Comparison of ENCODE assay signal across 8 cellular contexts in the genomic region with DNA sequence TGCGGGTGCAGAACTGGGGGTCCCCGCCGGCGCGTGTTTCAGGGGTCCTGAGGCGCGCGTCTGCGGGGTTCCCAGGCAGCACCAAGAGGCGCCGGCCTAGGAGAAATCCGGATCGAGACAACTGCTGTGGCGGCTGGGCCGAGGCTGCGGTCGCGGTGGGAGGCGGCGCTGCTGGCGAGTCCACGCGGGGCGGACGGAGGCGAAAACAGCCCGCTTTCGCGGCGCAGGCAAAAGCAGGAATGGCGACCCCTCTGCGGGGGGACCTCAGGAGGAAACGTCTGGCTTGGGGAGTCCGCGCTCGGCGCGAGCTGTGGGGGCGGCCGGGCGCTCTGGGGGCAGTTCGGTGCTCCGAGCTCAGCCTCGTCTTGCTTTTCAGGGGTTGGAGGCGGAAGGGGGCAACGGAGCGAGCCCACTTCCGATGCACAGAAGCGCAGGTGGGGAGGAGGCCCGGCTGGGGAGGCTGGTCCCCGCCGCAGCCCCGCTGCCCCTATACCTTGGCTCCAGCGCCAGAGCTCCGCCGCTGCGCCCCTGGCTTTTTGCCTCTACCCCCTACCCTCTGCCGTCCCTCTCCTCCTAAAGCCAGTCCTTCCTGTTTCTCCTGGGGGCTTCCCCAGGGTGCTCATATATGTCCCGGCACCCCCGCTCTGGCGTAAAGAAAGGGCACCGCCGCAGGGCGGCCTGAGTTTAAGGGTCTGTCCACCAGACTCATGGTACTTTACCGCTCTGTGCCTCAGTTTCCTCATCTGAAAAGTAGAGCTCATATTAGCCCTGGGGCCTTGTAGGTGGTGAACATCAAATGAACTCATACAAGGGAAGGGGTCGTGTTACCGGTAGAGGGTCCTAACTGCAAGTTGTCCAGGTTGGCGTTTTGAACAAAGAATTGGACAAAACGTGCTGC.
DNase-seq lines count a peak whose midpoint lies in the region; ATAC-seq, FAIRE-seq and TF ChIP-seq lines count a peak whose summit lies in the region.

No MANE protein-coding gene starts in this region.

- no peaks in the 10 kb centered on the region for H3K9me2 ChIP-seq in SU-DHL-6 (replicated peaks; ENCODE audit: insufficient read depth, low read length)

- H3K79me2 ChIP-seq in SU-DHL-6 (ENCODE audit: insufficient read depth, low read length) (no peaks in the 10 kb centered on the region), mammary epithelial cell (ENCODE audit: insufficient read depth, low read length) (no peaks in the 10 kb centered on the region)

- peaks cover 15% of the 10 kb centered on the region for H3K4me1 ChIP-seq in mammary epithelial cell (ENCODE audit: insufficient read depth, low read length)

- BruUV-seq in mammary epithelial cell (replicated peaks; lab: Mats Ljungman, UMichigan): no TSS peak

- DNase-seq in GM12865 (ENCODE audit: low read depth) (peak; percentile 50), mammary epithelial cell (no peak), iris pigment epithelial cell (ENCODE audit: low read depth) (peak; percentile 29), urothelium cell line (ENCODE audit: low spot score) (no peak)
- DNase-seq in stimulated activated CD4-positive, alpha-beta T cell treated with anti-CD3 and anti-CD28 coated beads, Interleukin-2, amount 100 ng/mL, for 24 hours: peak; percentile 31 to 47

- in situ Hi-C loops in mammary epithelial cell (cut with MboI; ENCODE audit: low sequenced_read_pairs in 2 of 2): no loop called here

- dilution Hi-C loops in mammary epithelial cell (cut with HindIII; ENCODE audit: low sequenced_read_pairs): no loop called here

- WGBS in mammary epithelial cell (ENCODE audit: low coverage, missing lambda C conversion rate): 34% methylated on average over 15 of the region's 69 CpGs

- H2AFZ ChIP-seq in SU-DHL-6 (ENCODE audit: low read depth, low read length, severe bottlenecking) (peak overlapping the region; percentile 29), mammary epithelial cell (ENCODE audit: low read depth, low read length) (peak overlapping the region; percentile 69)

- no peak for FAIRE-seq in urothelium cell line (lab: Jason Lieb, UNC)

- H3K9ac ChIP-seq in SU-DHL-6 (ENCODE audit: low read length) (peak overlapping the region; percentile 40), mammary epithelial cell (ENCODE audit: insufficient read depth, low read length) (no peak overlapping the region)

- H3K27ac ChIP-seq in SU-DHL-6 (ENCODE audit: low read depth, low read length) (no peak overlapping the region), mammary epithelial cell (ENCODE audit: insufficient read depth, low read depth, low read length) (no peak overlapping the region)

- CTCF ChIA-PET in mammary epithelial cell (lab: Charles Lee; ENCODE audit: low non-redundant PET): no interaction called here

- TF ChIP-seq CTCF in GM12865 (IDR thresholded peaks at IDR 0.05; ENCODE audit: insufficient read depth, low read depth, low read length, missing control alignments) (no peak), SU-DHL-6 (IDR thresholded peaks at IDR 0.05; ENCODE audit: insufficient read depth, low read length, poor library complexity, severe bottlenecking) (no peak), mammary epithelial cell (conservative IDR thresholded peaks at IDR 0.05 in 1 of 2, IDR thresholded peaks at IDR 0.05 in 1 of 2; ENCODE audit: extremely low read depth in 1 of 2, insufficient read depth in 1 of 2, low read depth in 1 of 2, low read length in 2 of 2) (no peak)

- H3K9me3 ChIP-seq in SU-DHL-6 (ENCODE audit: insufficient read depth, low read length): 0 out of 2 replicates have a peak, but pooled peaks cover 3% of the 10 kb centered on the region
- no peaks in the 10 kb centered on the region for H3K9me3 ChIP-seq in mammary epithelial cell (replicated peaks; ENCODE audit: insufficient read depth, low read length)

- H3K4me3 ChIP-seq in GM12865 (ENCODE audit: low read depth, low read length) (peak overlapping the region; percentile 65), SU-DHL-6 (ENCODE audit: insufficient read depth, low read length, poor library complexity, severe bottlenecking) (peak overlapping the region; percentile 37), mammary epithelial cell (replicated peaks in 1 of 3; ENCODE audit: insufficient read depth in 1 of 3, low read depth in 2 of 3, low read length in 3 of 3) (peak overlapping the region; percentile 31 to 42 (median 41))

- peak overlapping the region; percentile 53 for H3K4me2 ChIP-seq in SU-DHL-6 (ENCODE audit: low read depth, low read length, poor library complexity, severe bottlenecking)
- H3K4me2 ChIP-seq in mammary epithelial cell (ENCODE audit: insufficient read depth, low read depth, low read length): peak overlapping the region; percentile 95

- H3F3A ChIP-seq in SU-DHL-6 (ENCODE audit: insufficient read depth): no peaks in the 10 kb centered on the region

- H3K27me3 ChIP-seq in SU-DHL-6 (ENCODE audit: low read length) (no peaks in the 10 kb centered on the region; the same call in 1 of the 2 replicates), mammary epithelial cell (ENCODE audit: insufficient read depth, low read length) (peaks cover 8% of the 10 kb centered on the region)

- H3K36me3 ChIP-seq in SU-DHL-6 (ENCODE audit: low read length) (no peaks in the 10 kb centered on the region), mammary epithelial cell (ENCODE audit: insufficient read depth, low read length) (no peaks in the 10 kb centered on the region)

- ATAC-seq in HG02852 (IDR thresholded peaks at IDR 0.05; ENCODE audit: unreplicated experiment): peak; percentile 33
- ATAC-seq in GM21717 (IDR thresholded peaks at IDR 0.05; ENCODE audit: unreplicated experiment): no peak

- intact Hi-C loops in mammary epithelial cell (cut with micrococcal nuclease): no loop called here

- H4K20me1 ChIP-seq in SU-DHL-6 (ENCODE audit: low read depth, low read length): no peaks in the 10 kb centered on the region
- H4K20me1 ChIP-seq in mammary epithelial cell (ENCODE audit: insufficient read depth, low read length): no peaks in the 10 kb centered on the region

Comparison
In these comparisons a context has a peak if more than half of its experiments do, and no peak if none do; other contexts are left out.
1. DNase-seq: peak in GM12865 (single experiment), iris pigment epithelial cell (single experiment) and stimulated activated CD4-positive, alpha-beta T cell treated with anti-CD3 and anti-CD28 coated beads, Interleukin-2, amount 100 ng/mL, for 24 hours (2 of 2); none in mammary epithelial cell (single experiment) and urothelium cell line (single experiment).
2. Peak in every context shown above with its lines, with median percentiles within 50 percentile points of each other: H3K4me3 ChIP-seq.